ENCODE assay signal across 9 cellular contexts in the genomic region with DNA sequence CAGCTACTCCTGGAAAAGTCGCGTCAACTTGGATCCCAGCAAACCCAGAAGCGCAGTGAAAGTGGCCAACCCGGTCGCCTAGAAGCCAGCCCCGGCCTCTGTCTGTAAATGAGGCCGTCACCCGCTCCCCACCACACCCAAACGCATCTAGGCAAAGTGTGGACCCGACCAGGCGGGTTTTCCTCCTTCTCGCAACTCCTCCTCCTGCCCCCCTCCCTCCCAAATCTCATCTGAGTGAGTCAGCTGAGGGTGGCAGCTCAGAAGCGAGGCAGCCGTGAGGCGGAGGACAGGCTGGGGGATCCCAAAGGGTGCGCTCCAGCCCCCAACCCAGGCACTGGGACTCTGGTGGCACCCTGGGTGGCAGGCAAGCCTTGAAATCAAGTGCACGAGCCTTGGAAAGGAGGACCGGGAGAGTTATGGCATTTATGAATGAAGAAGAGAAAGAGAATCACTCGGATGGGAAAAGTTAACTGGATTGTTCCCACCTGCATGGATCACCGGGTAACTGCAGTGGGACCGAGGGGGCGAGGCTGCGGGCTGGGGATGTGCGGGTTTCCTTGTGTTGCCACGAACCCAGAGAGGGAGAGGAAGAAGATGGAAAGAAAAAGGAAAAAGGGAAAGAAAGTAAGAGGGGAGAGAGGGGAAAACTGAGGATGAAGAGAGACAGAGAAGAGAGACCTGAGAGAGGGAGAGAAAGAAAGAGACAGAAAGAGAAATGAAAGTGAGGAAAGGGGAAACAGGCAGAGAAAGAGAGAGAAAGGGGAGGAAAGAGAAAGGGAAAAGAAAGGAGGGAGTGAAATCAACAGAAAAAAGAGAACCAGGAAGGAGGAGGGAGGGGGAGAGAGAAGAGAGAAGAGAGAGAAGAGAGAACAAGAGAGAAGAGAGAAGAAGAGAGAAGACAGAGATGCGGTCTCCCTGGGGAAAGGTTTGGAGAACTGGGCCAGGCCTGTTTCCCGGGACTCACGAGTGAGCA. TPM values are rescaled to one million over a fixed set of nuclear protein-coding genes. Genes with fewer than 3 reads are reported as not detected.
DNase-seq lines count a peak whose midpoint lies in the region; ATAC-seq and TF ChIP-seq lines count a peak whose summit lies in the region.
"Had no signal": no experiment of that assay in that cellular context is flagged by ENCODE, and none has a peak within 500 bp of the region (broad histone marks: within the 10 kb centered on the region; RNA-seq: fewer than 3 reads in every experiment).

A gene (minus strand): TSS at position 160 of the 973 bp plus-strand sequence. CDS start 692 bp downstream, outside the sequence.

- peak within 1 kb of the TSS; percentile 27 for H3K4me3 ChIP-seq in RWPE2 (ENCODE audit: severe bottlenecking)
- H3K4me3 ChIP-seq in fibroblast of villous mesenchyme (ENCODE audit: low read depth, low read length) = peak within 1 kb of the TSS; percentile 50

- H3K27ac Mint-ChIP-seq in osteocyte (ENCODE audit: unreplicated experiment) = no peak within 1 kb of the TSS

- H3K9me3 Mint-ChIP-seq in osteocyte (ENCODE audit: unreplicated experiment) = no peaks in the 10 kb centered on the region

- H3K4me3 Mint-ChIP-seq in osteocyte (ENCODE audit: unreplicated experiment) = peak within 1 kb of the TSS; percentile 75

- H3K27ac ChIP-seq in RWPE2 (ENCODE audit: poor library complexity, severe bottlenecking) = no peak within 1 kb of the TSS

- TF ChIP-seq CTCF in RWPE2 (IDR thresholded peaks at IDR 0.05; ENCODE audit: poor library complexity, severe bottlenecking) (no peak), fibroblast of villous mesenchyme (IDR thresholded peaks at IDR 0.05; ENCODE audit: insufficient read depth, low read depth, low read length) (no peak), osteocyte (IDR thresholded peaks at IDR 0.05) (no peak)

- H3K4me1 Mint-ChIP-seq in osteocyte (ENCODE audit: unreplicated experiment) = peaks cover 36% of the 10 kb centered on the region

- H3K9me3 ChIP-seq in RWPE2 (ENCODE audit: severe bottlenecking) = no peaks in the 10 kb centered on the region

- no peaks in the 10 kb centered on the region for H3K36me3 ChIP-seq in RWPE2 (ENCODE audit: low read depth)

- H3K27me3 Mint-ChIP-seq in osteocyte (ENCODE audit: unreplicated experiment) = peaks cover 6% of the 10 kb centered on the region

- peak; percentile 86 for ATAC-seq in RWPE2 (ENCODE audit: low read depth)
- no peak for ATAC-seq in GM18873 (IDR thresholded peaks at IDR 0.05; ENCODE audit: low FRiP score, unreplicated experiment)
- no peak for ATAC-seq in GM19455 (IDR thresholded peaks at IDR 0.05; ENCODE audit: unreplicated experiment)

- peaks cover 18% of the 10 kb centered on the region for H3K27me3 ChIP-seq in RWPE2 (ENCODE audit: insufficient read depth, poor library complexity, severe bottlenecking)

- H3K4me1 ChIP-seq in RWPE2 (ENCODE audit: insufficient read depth, poor library complexity, severe bottlenecking) = peaks cover 4% of the 10 kb centered on the region

- H3K36me3 Mint-ChIP-seq in osteocyte (ENCODE audit: unreplicated experiment) = no peaks in the 10 kb centered on the region

- peak; percentile 52 for DNase-seq in ELF-1 (ENCODE audit: low read depth, low spot score)
- peak; percentile 91 for DNase-seq in RWPE2 (ENCODE audit: low spot score)
- peak; percentile 31 for DNase-seq in fibroblast of villous mesenchyme (ENCODE audit: low read depth)
- DNase-seq in osteocyte (ENCODE audit: extremely low spot score, unreplicated experiment) = no peak
- DNase-seq in NCI-H2081 treated with DMSO at 0.1 percent for 48 hours (lab: John Stamatoyannopoulos, UW) = no peak
- no peak for DNase-seq in AML-193 (lab: John Stamatoyannopoulos, UW)

RNA-seq across cellular contexts. Expression of the gene that starts here (rescaled TPM):
- 0.86 and 2.9 TPM in 2 replicates for total RNA-seq in fibroblast of villous mesenchyme
- 2.4 and 3.1 TPM in 2 replicates for total RNA-seq in osteocyte
- total RNA-seq: T-helper 2 cell treated with Interferon-gamma antibody and Interleukin-4, amounts not matched to agents 100 ng/mL and 5 ng/mL, for 36 hours had no signal

Comparison
In these comparisons a context has a peak if more than half of its experiments do, and no peak if none do; other contexts are left out.
1. DNase-seq: peak in ELF-1 (single experiment), RWPE2 (single experiment) and fibroblast of villous mesenchyme (single experiment); none in osteocyte (single experiment), NCI-H2081 treated with DMSO at 0.1 percent for 48 hours (single experiment) and AML-193 (0 of 2).